22 cellular contexts compared by ENCODE assay signal in genomic region chr3:103672346-103672745, GRCh38.
"Had no signal": no experiment of that assay in that cellular context is flagged by ENCODE, and none has a peak within 500 bp of the region (broad histone marks: within the 10 kb centered on the region; RNA-seq: fewer than 3 reads in every experiment).

No MANE protein-coding gene starts in this region.

- H2AFZ ChIP-seq: hepatocyte had no signal

- H3K9me3 ChIP-seq: esophagus squamous epithelium, neutrophil, right atrium auricular region, sigmoid colon, stomach, thoracic aorta had no signal

- H3K4me2 ChIP-seq: hepatocyte had no signal

- H3K27me3 ChIP-seq: esophagus squamous epithelium, hepatocyte, neutrophil, right atrium auricular region, sigmoid colon, stomach had no signal

- H3K79me2 ChIP-seq: hepatocyte had no signal

- ATAC-seq: effector memory CD8-positive, alpha-beta T cell; left colon; left ventricle myocardium superior had no signal

- H3K4me3 ChIP-seq: esophagus squamous epithelium, hepatocyte, lung, right atrium auricular region, sigmoid colon, skin epidermis, stomach, thoracic aorta had no signal

- H3K4me1 ChIP-seq: esophagus squamous epithelium, right atrium auricular region, sigmoid colon, stomach had no signal

- H3K27ac ChIP-seq: esophagus squamous epithelium, hepatocyte, neutrophil, right atrium auricular region, sigmoid colon, skin epidermis, stomach, thoracic aorta had no signal

- H3K36me3 ChIP-seq: esophagus squamous epithelium, neutrophil, right atrium auricular region, sigmoid colon, stomach, thoracic aorta had no signal

- DNase-seq: effector memory CD8-positive, alpha-beta T cell; esophagus squamous epithelium; foreskin fibroblast; head of caudate nucleus; left colon; left ventricle myocardium superior; mesendoderm; naive B cell; nephron progenitor cell; posterior cingulate gyrus; sigmoid colon; stimulated activated CD4-positive, alpha-beta T cell treated with anti-CD3 and anti-CD28 coated beads, Interleukin-12 subunit alpha, Interleukin-12 subunit beta, amount 100 ng/mL, for 4 hours; stimulated activated naive CD4-positive, alpha-beta T cell; stomach; substantia nigra; trophoblast cell had no signal
